In the genomic region with DNA sequence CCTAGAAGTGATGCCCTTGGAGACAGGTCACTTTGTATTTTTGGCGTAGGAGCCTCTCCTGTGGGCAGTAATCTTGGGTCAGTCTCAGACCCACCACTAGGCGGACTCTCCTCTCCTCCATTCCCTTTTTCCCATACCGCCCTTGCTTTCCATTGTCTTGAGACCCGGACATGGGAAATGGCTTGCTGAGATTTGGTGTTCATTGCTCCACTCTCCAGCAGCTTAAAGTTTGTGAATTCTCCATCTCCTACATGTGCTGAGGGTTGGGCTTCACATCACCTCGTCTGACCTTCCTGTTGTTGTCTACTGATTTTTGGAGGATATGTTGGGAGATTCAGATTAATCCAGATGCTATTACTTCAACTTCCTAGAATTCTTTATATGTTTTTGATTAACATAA, we compare ENCODE assay signal across 10 cellular contexts.
DNase-seq lines count a peak whose midpoint lies in the region; ATAC-seq, FAIRE-seq and TF ChIP-seq lines count a peak whose summit lies in the region.
"Had no signal": no experiment of that assay in that cellular context is flagged by ENCODE, and none has a peak within 500 bp of the region (broad histone marks: within the 10 kb centered on the region; RNA-seq: fewer than 3 reads in every experiment).

No MANE protein-coding gene starts in this region.

- H3K27ac ChIP-seq in K562 (ENCODE audit: extremely low read depth, low read depth, low read length) = no peak overlapping the region

- CTCF ChIA-PET in K562 (lab: Yijun Ruan, JAX; ENCODE audit: low intra/inter-chr PET ratio) = no interaction called here

- FAIRE-seq in D721Med (lab: Jason Lieb, UNC) = no peak
- FAIRE-seq in K562 (lab: Jason Lieb, UNC) = peak; percentile 84
- FAIRE-seq: endometrium had no signal

- H3K27ac Mint-ChIP-seq in mesothelial cell of epicardium = no peak overlapping the region

- H3K36me3 Mint-ChIP-seq in mesothelial cell of epicardium = no peaks in the 10 kb centered on the region

- no TSS peak for BruUV-seq in K562 (replicated peaks; lab: Mats Ljungman, UMichigan)

- peaks cover 8% of the 10 kb centered on the region for H3K27me3 Mint-ChIP-seq in mesothelial cell of epicardium (ENCODE audit: low read depth)

- in situ Hi-C loops in K562 (cut with MboI) (no loop called here), G401 (cut with HindIII; ENCODE audit: low sequenced_read_pairs) (no loop called here)

- H3K4me3 Mint-ChIP-seq in mesothelial cell of epicardium = no peak overlapping the region

- H3K9me3 ChIP-seq in K562 (replicated peaks; ENCODE audit: control insufficient read depth, insufficient read depth, low read depth, low read length) = no peaks in the 10 kb centered on the region

- intact Hi-C loops in K562 (cut with micrococcal nuclease) = no loop called here

- H2AFZ ChIP-seq in K562 (ENCODE audit: low read depth, low read length) = no peak overlapping the region

- ATAC-seq in K562 = peak; percentile 95
- ATAC-seq in HG03520 (IDR thresholded peaks at IDR 0.05; ENCODE audit: unreplicated experiment) = no peak
- ATAC-seq in stimulated activated naive CD8-positive, alpha-beta T cell treated with anti-CD3 and anti-CD28 coated beads, Interleukin-15, Interleukin-2, amounts not matched to agents 100 U/mL and 50 U/mL, for 24 hours = no peak

- TF ChIP-seq POLR2A in K562 (conservative IDR thresholded peaks at IDR 0.05) = no peak

- H3K36me3 ChIP-seq in K562 (ENCODE audit: control insufficient read depth, insufficient read depth, low read length) = no peaks in the 10 kb centered on the region

- no peaks in the 10 kb centered on the region for H4K20me1 ChIP-seq in K562 (replicated peaks; ENCODE audit: control insufficient read depth, insufficient read depth, low read length)

- peak in 1 of 2 experiments; percentile 42; a peak in 2 of 4 replicates for TF ChIP-seq RAD21 in K562 (CRISPR knock-in tag; conservative IDR thresholded peaks at IDR 0.05 in 1 of 2, IDR thresholded peaks at IDR 0.05 in 1 of 2)

- no peaks in the 10 kb centered on the region for H3K79me2 ChIP-seq in K562 (ENCODE audit: control insufficient read depth, insufficient read depth, low read length)

- no peak overlapping the region for H3K9ac ChIP-seq in K562 (ENCODE audit: insufficient read depth in 1 of 2, low read depth in 2 of 2, low read length in 2 of 2)

- H3K27me3 ChIP-seq in K562 (ENCODE audit: control insufficient read depth in 2 of 2, insufficient read depth in 2 of 2, low read length in 2 of 2) = peaks cover 0 to 5% of the 10 kb centered on the region in 2 experiments; a peak in 2 of 5 replicates

- DNase-seq in D721Med (ENCODE audit: insufficient read length, low spot score) = no peak
- peak; percentile 36 for DNase-seq in HT1080 (ENCODE audit: low read depth)
- DNase-seq in K562 (ENCODE audit: extremely low read depth in 1 of 4, low spot score in 3 of 4) = peak; percentile 48 to 59 (median 54)
- no peak for DNase-seq in mesothelial cell of epicardium (ENCODE audit: low spot score in 2 of 2, unreplicated experiment in 2 of 2)
- no peak for DNase-seq in NOMO-1 treated with dmso at 0.1 percent for 144 hours (lab: John Stamatoyannopoulos, UW; ENCODE audit: unreplicated experiment)
- no peak for DNase-seq in stimulated activated naive CD8-positive, alpha-beta T cell treated with anti-CD3 and anti-CD28 coated beads, Interleukin-15, Interleukin-2, amounts not matched to agents 100 U/mL and 50 U/mL, for 24 hours
- DNase-seq in G401 (ENCODE audit: low spot score) = no peak
- DNase-seq: nucleus accumbens had no signal

- 3% methylated on average over 5 of the region's 5 CpGs for WGBS in K562 (ENCODE audit: insufficient coverage, low coverage, missing lambda C conversion rate)

- H3K4me1 ChIP-seq in K562 (replicated peaks in 1 of 2; ENCODE audit: control insufficient read depth in 2 of 2, insufficient read depth in 2 of 2, low read length in 2 of 2) = no peaks in the 10 kb centered on the region; a peak in 2 of 5 replicates

- H3K9me1 ChIP-seq in K562 (ENCODE audit: control insufficient read depth, insufficient read depth, low read length) = no peaks in the 10 kb centered on the region

- no peak for TF ChIP-seq EP300 in K562 (IDR thresholded peaks at IDR 0.05; ENCODE audit: low read length)

- TF ChIP-seq CTCF in D721Med (IDR thresholded peaks at IDR 0.05; ENCODE audit: insufficient read depth, missing control alignments) (peak; percentile 20), K562 (IDR thresholded peaks at IDR 0.05 in 2 of 3, conservative IDR thresholded peaks at IDR 0.05 in 1 of 3; ENCODE audit: insufficient read depth in 2 of 3, low read depth in 1 of 3, low read length in 3 of 3) (peak; percentile 55 to 85 (median 62)), mesothelial cell of epicardium (IDR thresholded peaks at IDR 0.05; ENCODE audit: unreplicated experiment) (peak; percentile 66)

- no peak overlapping the region for H3K4me3 ChIP-seq in K562

- H3K4me2 ChIP-seq in K562 (ENCODE audit: insufficient read depth, low read length) = no peak overlapping the region

- POLR2A ChIA-PET in K562 (lab: Yijun Ruan, JAX) = no interaction called here

- H3K4me1 Mint-ChIP-seq in mesothelial cell of epicardium = no peaks in the 10 kb centered on the region

- peaks cover 8% of the 10 kb centered on the region for H3K9me3 Mint-ChIP-seq in mesothelial cell of epicardium

TF ChIP-seq in K562, 482 proteins besides CTCF, POLR2A, EP300 and RAD21:
- TF ChIP-seq XRCC5 (IDR thresholded peaks at IDR 0.05; ENCODE audit: low read depth, low read length) (0 out of 2 replicates have a peak, but pooled peaks have one; percentile 34), RB1 (IDR thresholded peaks at IDR 0.05; ENCODE audit: low read depth) (0 out of 2 replicates have a peak, but pooled peaks have one; percentile 16), RCOR1 (IDR thresholded peaks at IDR 0.05; ENCODE audit: borderline replicate concordance in 1 of 2, low read depth in 2 of 2, low read length in 2 of 2) (peak in 1 of 2 experiments; percentile 54; a peak in 1 of 4 replicates), PHF21A (IDR thresholded peaks at IDR 0.05; ENCODE audit: borderline replicate concordance, low read depth) (peak; percentile 72; the same call in 1 of the 2 replicates), CBFB (CRISPR knock-in tag; IDR thresholded peaks at IDR 0.05) (no peak), C11orf30 (IDR thresholded peaks at IDR 0.05; ENCODE audit: low read depth) (no peak), ZNF561 (CRISPR knock-in tag; conservative IDR thresholded peaks at IDR 0.05) (no peak), ZNF134 (CRISPR knock-in tag; conservative IDR thresholded peaks at IDR 0.05) (no peak), FOXP1 (CRISPR knock-in tag; IDR thresholded peaks at IDR 0.05) (no peak), SMC3 (conservative IDR thresholded peaks at IDR 0.05; ENCODE audit: insufficient read depth, low read depth, low read length) (0 out of 2 replicates have a peak, but pooled peaks have one; percentile 11), PHB (CRISPR knock-in tag; IDR thresholded peaks at IDR 0.05) (no peak)

Comparison
In these comparisons a context has a peak if more than half of its experiments do, and no peak if none do; other contexts are left out.
1. DNase-seq: peak in HT1080 (single experiment) and K562 (4 of 4); none in D721Med (single experiment), mesothelial cell of epicardium (0 of 2), NOMO-1 treated with dmso at 0.1 percent for 144 hours (single experiment), stimulated activated naive CD8-positive, alpha-beta T cell treated with anti-CD3 and anti-CD28 coated beads, Interleukin-15, Interleukin-2, amounts not matched to agents 100 U/mL and 50 U/mL, for 24 hours (single experiment) and G401 (single experiment).
2. Peak in every context shown above with its lines, with median percentiles within 50 percentile points of each other: CTCF ChIP-seq.